Comparison of ENCODE assay signal across 1 cellular context in the genomic region with DNA sequence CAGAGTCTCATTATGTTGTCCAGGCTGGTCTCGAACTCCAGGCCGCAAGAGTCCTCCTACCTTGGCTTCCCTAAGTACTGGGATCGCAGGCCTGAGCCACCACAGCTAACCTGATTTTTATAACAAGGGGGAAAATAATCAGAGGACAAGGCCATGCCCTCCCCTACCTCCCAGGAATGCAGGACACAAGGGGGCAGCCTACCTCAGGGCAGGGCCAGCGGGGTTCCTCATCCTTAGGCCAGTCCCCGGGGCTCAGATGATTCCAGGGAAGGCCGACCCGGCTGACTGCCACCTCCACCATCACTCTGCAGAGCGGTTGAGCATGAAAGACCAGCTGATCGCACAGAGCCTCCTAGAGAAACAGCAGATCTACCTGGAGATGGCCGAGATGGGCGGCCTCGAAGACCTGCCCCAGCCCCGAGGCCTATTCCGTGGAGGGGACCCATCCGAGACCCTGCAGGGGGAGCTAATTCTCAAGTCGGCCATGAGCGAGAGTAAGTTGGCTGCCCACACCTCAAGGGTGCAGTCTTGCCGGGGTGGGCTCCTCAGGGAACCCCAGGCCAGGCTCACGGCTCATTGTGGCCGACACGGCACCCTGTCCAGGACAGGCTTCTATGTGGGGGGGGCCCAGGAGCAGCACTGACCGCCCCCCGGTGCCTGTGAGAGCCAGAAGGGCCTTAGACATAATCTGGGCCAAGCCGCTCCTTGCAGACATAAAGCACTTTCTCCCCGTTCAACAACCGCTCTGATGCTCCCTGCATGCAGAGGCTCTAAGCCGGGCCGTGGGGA.
TF ChIP-seq lines count a peak whose summit lies in the region.

No MANE protein-coding gene starts in this region.

TF ChIP-seq in H1, 55 proteins besides CTCF, POLR2A, EP300 and RAD21:
- TF ChIP-seq GABPA (IDR thresholded peaks at IDR 0.05; ENCODE audit: borderline replicate concordance, insufficient read depth, low read length) = no peak
- no peak for TF ChIP-seq HDAC6 (IDR thresholded peaks at IDR 0.05; ENCODE audit: low read depth, low read length)
- TF ChIP-seq JUND (IDR thresholded peaks at IDR 0.05; ENCODE audit: low read length) = no peak
- no peak for TF ChIP-seq FOSL1 (IDR thresholded peaks at IDR 0.05; ENCODE audit: insufficient read depth, low read depth, low read length)
- TF ChIP-seq RFX5 (IDR thresholded peaks at IDR 0.05; ENCODE audit: borderline replicate concordance, low read depth, low read length) = no peak
- TF ChIP-seq TEAD4 (IDR thresholded peaks at IDR 0.05; ENCODE audit: low read depth, low read length) = peak; percentile 78
TF ChIP-seq in H1: peak in this region for 1.
